8 cellular contexts compared by ENCODE assay signal in genomic region chr19:18558202-18558555, GRCh38. TPM values are rescaled to one million over a fixed set of nuclear protein-coding genes. Genes with fewer than 3 reads are reported as not detected.
DNase-seq lines count a peak whose midpoint lies in the region.

No MANE protein-coding gene starts in this region.

- H3K27ac Mint-ChIP-seq in activated T-helper 1 cell treated with anti-CD3 and anti-CD28 coated beads, Interleukin-12 subunit alpha, Interleukin-12 subunit beta, Interleukin-2, Interleukin-4 antibody, amounts not matched to agents 30 ng/mL and 10 ng/mL and 1 ng/mL, durations not matched to agents 14 hours and 24 hours and 36 hours: peak overlapping the region; percentile 92

- H3K4me1 ChIP-seq in iPS-15b (ENCODE audit: control insufficient read depth, insufficient read depth, low read length): peaks cover 3% of the 10 kb centered on the region

- H3K36me3 ChIP-seq in iPS-15b (ENCODE audit: control insufficient read depth, insufficient read depth, low read length): peaks cover 11% of the 10 kb centered on the region

- H3K27me3 ChIP-seq in iPS-15b (ENCODE audit: control insufficient read depth, insufficient read depth, low read length): no peaks in the 10 kb centered on the region

- intact Hi-C loops in activated T-helper 1 cell treated with anti-CD3 and anti-CD28 coated beads, Interleukin-12 subunit alpha, Interleukin-12 subunit beta, Interleukin-2, Interleukin-4 antibody, amounts not matched to agents 30 ng/mL and 10 ng/mL and 1 ng/mL, durations not matched to agents 14 hours and 24 hours and 36 hours (cut with micrococcal nuclease): loop anchor here (5.0 kb wide), 2 partner anchors 274 to 634 kb away; partner anchors contain the start of genes BORCS8, RFXANK and UPF1

- H3K9me3 ChIP-seq in iPS-15b (ENCODE audit: control insufficient read depth, insufficient read depth, low read length): no peaks in the 10 kb centered on the region

- peaks cover 20% of the 10 kb centered on the region for H3K4me1 Mint-ChIP-seq in activated T-helper 1 cell treated with anti-CD3 and anti-CD28 coated beads, Interleukin-12 subunit alpha, Interleukin-12 subunit beta, Interleukin-2, Interleukin-4 antibody, amounts not matched to agents 30 ng/mL and 10 ng/mL and 1 ng/mL, durations not matched to agents 14 hours and 24 hours and 36 hours (ENCODE audit: low read depth)

- no peaks in the 10 kb centered on the region for H3K27me3 Mint-ChIP-seq in activated T-helper 1 cell treated with anti-CD3 and anti-CD28 coated beads, Interleukin-12 subunit alpha, Interleukin-12 subunit beta, Interleukin-2, Interleukin-4 antibody, amounts not matched to agents 30 ng/mL and 10 ng/mL and 1 ng/mL, durations not matched to agents 14 hours and 24 hours and 36 hours (ENCODE audit: insufficient read depth)

- peak overlapping the region; percentile 93 for H3K4me3 Mint-ChIP-seq in activated T-helper 1 cell treated with anti-CD3 and anti-CD28 coated beads, Interleukin-12 subunit alpha, Interleukin-12 subunit beta, Interleukin-2, Interleukin-4 antibody, amounts not matched to agents 30 ng/mL and 10 ng/mL and 1 ng/mL, durations not matched to agents 14 hours and 24 hours and 36 hours

- peak; percentile 1 for DNase-seq in NCI-H1092 treated with DMSO at 0.1 percent for 48 hours (lab: John Stamatoyannopoulos, UW)
- no peak for DNase-seq in NCI-H1092 (lab: John Stamatoyannopoulos, UW)
- DNase-seq in activated T-helper 1 cell treated with anti-CD3 and anti-CD28 coated beads, Interleukin-12 subunit alpha, Interleukin-12 subunit beta, Interleukin-2, Interleukin-4 antibody, amounts not matched to agents 30 ng/mL and 10 ng/mL and 1 ng/mL, durations not matched to agents 14 hours and 24 hours and 36 hours (ENCODE audit: low spot score): no peak
- peak; percentile 7 for DNase-seq in stimulated activated naive CD4-positive, alpha-beta T cell treated with Interleukin-2 at 50 U/mL for 16 hours (lab: John Stamatoyannopoulos, UW)
- DNase-seq in NCI-H774 (lab: John Stamatoyannopoulos, UW): no peak
- DNase-seq in AG20443 (ENCODE audit: low spot score): no peak
- DNase-seq in ecto neural progenitor cell (ENCODE audit: low spot score): no peak

- peak overlapping the region; percentile 60 for H3K4me3 ChIP-seq in iPS-15b (ENCODE audit: low read depth, low read length)

- H3K9ac ChIP-seq in iPS-15b (ENCODE audit: low read depth, low read length): peak overlapping the region; percentile 1

- H3K36me3 Mint-ChIP-seq in activated T-helper 1 cell treated with anti-CD3 and anti-CD28 coated beads, Interleukin-12 subunit alpha, Interleukin-12 subunit beta, Interleukin-2, Interleukin-4 antibody, amounts not matched to agents 30 ng/mL and 10 ng/mL and 1 ng/mL, durations not matched to agents 14 hours and 24 hours and 36 hours (ENCODE audit: low read depth): peaks cover 16% of the 10 kb centered on the region

- no peaks in the 10 kb centered on the region for H3K9me3 Mint-ChIP-seq in activated T-helper 1 cell treated with anti-CD3 and anti-CD28 coated beads, Interleukin-12 subunit alpha, Interleukin-12 subunit beta, Interleukin-2, Interleukin-4 antibody, amounts not matched to agents 30 ng/mL and 10 ng/mL and 1 ng/mL, durations not matched to agents 14 hours and 24 hours and 36 hours

RNA-seq across cellular contexts. Expression of gene KXD1, which starts 0.5 kb away (rescaled TPM):
- total RNA-seq in activated T-helper 1 cell treated with anti-CD3 and anti-CD28 coated beads, Interleukin-12 subunit alpha, Interleukin-12 subunit beta, Interleukin-2, Interleukin-4 antibody, amounts not matched to agents 30 ng/mL and 10 ng/mL and 1 ng/mL, durations not matched to agents 14 hours and 24 hours and 36 hours: 128 and 133 TPM in 2 replicates

RNA-seq across cellular contexts. Expression of gene UBA52, which starts 13.5 kb away (rescaled TPM):
- total RNA-seq in activated T-helper 1 cell treated with anti-CD3 and anti-CD28 coated beads, Interleukin-12 subunit alpha, Interleukin-12 subunit beta, Interleukin-2, Interleukin-4 antibody, amounts not matched to agents 30 ng/mL and 10 ng/mL and 1 ng/mL, durations not matched to agents 14 hours and 24 hours and 36 hours: 1,472 and 1,500 TPM in 2 replicates

RNA-seq across cellular contexts. Expression of gene FKBP8, which starts 14.8 kb away (rescaled TPM):
- 163 and 167 TPM in 2 replicates for total RNA-seq in activated T-helper 1 cell treated with anti-CD3 and anti-CD28 coated beads, Interleukin-12 subunit alpha, Interleukin-12 subunit beta, Interleukin-2, Interleukin-4 antibody, amounts not matched to agents 30 ng/mL and 10 ng/mL and 1 ng/mL, durations not matched to agents 14 hours and 24 hours and 36 hours

RNA-seq across cellular contexts. Expression of gene REX1BD, which starts 30.4 kb away (rescaled TPM):
- total RNA-seq in activated T-helper 1 cell treated with anti-CD3 and anti-CD28 coated beads, Interleukin-12 subunit alpha, Interleukin-12 subunit beta, Interleukin-2, Interleukin-4 antibody, amounts not matched to agents 30 ng/mL and 10 ng/mL and 1 ng/mL, durations not matched to agents 14 hours and 24 hours and 36 hours: 134 and 135 TPM in 2 replicates

RNA-seq across cellular contexts. Expression of gene ELL, which starts 36.3 kb away (rescaled TPM):
- total RNA-seq in activated T-helper 1 cell treated with anti-CD3 and anti-CD28 coated beads, Interleukin-12 subunit alpha, Interleukin-12 subunit beta, Interleukin-2, Interleukin-4 antibody, amounts not matched to agents 30 ng/mL and 10 ng/mL and 1 ng/mL, durations not matched to agents 14 hours and 24 hours and 36 hours: 23.6 and 24.1 TPM in 2 replicates

Comparison
In these comparisons a context has a peak if more than half of its experiments do, and no peak if none do; other contexts are left out.
1. DNase-seq: peak in NCI-H1092 treated with DMSO at 0.1 percent for 48 hours (single experiment) and stimulated activated naive CD4-positive, alpha-beta T cell treated with Interleukin-2 at 50 U/mL for 16 hours (single experiment); none in NCI-H1092 (single experiment), activated T-helper 1 cell treated with anti-CD3 and anti-CD28 coated beads, Interleukin-12 subunit alpha, Interleukin-12 subunit beta, Interleukin-2, Interleukin-4 antibody, amounts not matched to agents 30 ng/mL and 10 ng/mL and 1 ng/mL, durations not matched to agents 14 hours and 24 hours and 36 hours (single experiment), NCI-H774 (single experiment), AG20443 (single experiment) and ecto neural progenitor cell (single experiment).